Comparison of ENCODE assay signal across 8 cellular contexts in the genomic region with DNA sequence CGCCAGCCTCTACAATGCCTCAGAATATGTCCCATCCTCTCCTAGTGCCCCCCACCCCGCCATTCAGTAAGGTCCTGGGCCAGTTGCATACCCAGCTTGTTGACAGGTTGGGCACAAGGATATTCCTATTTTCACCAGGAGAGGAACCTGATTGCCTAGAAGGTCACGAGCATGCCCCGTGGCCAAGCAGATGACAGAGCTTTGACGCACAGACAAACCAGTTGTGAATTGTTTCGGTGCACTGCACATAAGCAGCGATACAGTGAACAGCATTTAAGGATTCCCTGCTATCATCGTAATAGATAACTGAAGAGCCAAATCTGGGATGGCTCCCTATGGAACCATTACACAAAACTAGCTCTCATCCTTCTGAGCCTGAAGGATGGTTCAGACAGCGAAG. TPM values are rescaled to one million over a fixed set of nuclear protein-coding genes. Genes with fewer than 3 reads are reported as not detected.
"Had no signal": no experiment of that assay in that cellular context is flagged by ENCODE, and none has a peak within 500 bp of the region (broad histone marks: within the 10 kb centered on the region; RNA-seq: fewer than 3 reads in every experiment).

No MANE protein-coding gene starts in this region.

- H3K27ac Mint-ChIP-seq: IgD-negative memory B cell had no signal

- ATAC-seq: HepG2, K562 had no signal

- H3K36me3 Mint-ChIP-seq: IgD-negative memory B cell had no signal

- H3K4me3 Mint-ChIP-seq: IgD-negative memory B cell had no signal

- DNase-seq: IMR-90, KBM-7, KG1 had no signal

- H3K4me1 Mint-ChIP-seq: IgD-negative memory B cell had no signal

RNA-seq across cellular contexts. Expression of gene LELP1, which starts 3.4 kb away (rescaled TPM):
- total RNA-seq: HepG2, HT-29, HT1080, IMR-90, K562 had no signal
- polyA plus RNA-seq: HepG2, IgD-negative memory B cell, IMR-90, K562 had no signal

RNA-seq across cellular contexts. Expression of gene PRR9, which starts 10.8 kb away (rescaled TPM):
- total RNA-seq: HepG2, HT-29, IMR-90 had no signal
- polyA plus RNA-seq: HepG2, IgD-negative memory B cell, IMR-90 had no signal

RNA-seq across cellular contexts. Expression of gene LORICRIN, which starts 52.9 kb away (rescaled TPM):
- total RNA-seq: HepG2, HT-29, HT1080, IMR-90, K562 had no signal
- polyA plus RNA-seq: HepG2, IgD-negative memory B cell, IMR-90, K562 had no signal

RNA-seq across cellular contexts. Expression of gene SPRR2G, which starts 55.9 kb away (rescaled TPM):
- total RNA-seq: HepG2, HT-29, HT1080, IMR-90, K562 had no signal
- polyA plus RNA-seq: HepG2, IgD-negative memory B cell, IMR-90, K562 had no signal
